26 cellular contexts compared by ENCODE assay signal in the genomic region with DNA sequence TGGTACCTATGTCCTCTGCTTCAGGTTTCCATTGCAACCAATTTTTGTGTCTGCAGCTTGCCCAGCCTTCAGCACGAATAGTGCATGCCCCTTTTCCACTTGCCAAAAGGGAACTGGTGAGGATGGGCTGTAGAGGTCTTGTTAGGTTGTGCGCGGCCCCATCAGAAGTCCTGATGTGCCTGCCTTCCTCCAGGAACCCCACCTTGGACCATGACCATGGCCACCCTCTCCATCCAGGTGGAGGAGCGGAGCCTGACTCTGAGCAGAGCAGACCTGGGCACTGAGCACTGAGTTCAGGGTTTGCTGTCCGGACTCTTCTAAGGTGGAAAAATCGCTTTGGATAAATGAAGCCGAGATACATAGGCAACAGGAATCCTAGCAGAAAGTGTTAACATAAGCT. TPM values are rescaled to one million over a fixed set of nuclear protein-coding genes. Genes with fewer than 3 reads are reported as not detected.
"Had no signal": no experiment of that assay in that cellular context is flagged by ENCODE, and none has a peak within 500 bp of the region (broad histone marks: within the 10 kb centered on the region; RNA-seq: fewer than 3 reads in every experiment).

No MANE protein-coding gene starts in this region.

- H3K36me3 Mint-ChIP-seq: mesothelial cell of epicardium, naive B cell had no signal

- H3K4me1 ChIP-seq: colonic mucosa, esophagus squamous epithelium, gastrocnemius medialis, heart right ventricle, left lung, lower lobe of right lung had no signal

- H3K9me3 ChIP-seq: colonic mucosa, esophagus squamous epithelium, gastrocnemius medialis, heart right ventricle, left lung, lower lobe of right lung, mucosa of descending colon had no signal

- H3K4me3 Mint-ChIP-seq: dendritic cell treated with granulocyte-macrophage colony-stimulating factor and Interleukin-4, amounts not matched to agents 40 ng/mL and 50 ng/mL, for 4 days; effector memory CD8-positive, alpha-beta T cell; endodermal cell; mesothelial cell of epicardium; naive B cell had no signal

- DNase-seq: colonic mucosa; cortex of kidney; effector CD8-positive, alpha-beta T cell; effector memory CD8-positive, alpha-beta T cell; endodermal cell; erythroblast; esophagus squamous epithelium; foreskin fibroblast; foreskin melanocyte; gastrocnemius medialis; glutamatergic neuron; head of caudate nucleus; heart right ventricle; hippocampal formation; left cardiac atrium; left lung; left ventricle myocardium superior; lower lobe of right lung; mesenchymal stem cell; mucosa of descending colon; naive B cell had no signal

- H3K27ac ChIP-seq: colonic mucosa, epithelial cell of prostate, esophagus squamous epithelium, gastrocnemius medialis, heart right ventricle, left lung, lower lobe of right lung had no signal

- H3K36me3 ChIP-seq: colonic mucosa, esophagus squamous epithelium, gastrocnemius medialis, heart right ventricle, left lung, lower lobe of right lung had no signal

- H3K27me3 ChIP-seq: colonic mucosa had no signal

- H3K4me3 ChIP-seq: colonic mucosa, esophagus squamous epithelium, gastrocnemius medialis, heart right ventricle, left lung, lower lobe of right lung, mucosa of descending colon had no signal

- H3K4me1 Mint-ChIP-seq: endodermal cell, mesothelial cell of epicardium, naive B cell had no signal

- H3K27ac Mint-ChIP-seq: dendritic cell treated with granulocyte-macrophage colony-stimulating factor and Interleukin-4, amounts not matched to agents 40 ng/mL and 50 ng/mL, for 4 days; effector memory CD8-positive, alpha-beta T cell; endodermal cell; mesothelial cell of epicardium had no signal

- H3K9me3 Mint-ChIP-seq: dendritic cell treated with granulocyte-macrophage colony-stimulating factor and Interleukin-4, amounts not matched to agents 40 ng/mL and 50 ng/mL, for 4 days; effector memory CD8-positive, alpha-beta T cell; endodermal cell; mesothelial cell of epicardium; naive B cell had no signal

- ATAC-seq: effector memory CD8-positive, alpha-beta T cell; esophagus mucosa; gastrocnemius medialis; left cardiac atrium; left lung; left ventricle myocardium superior; lower lobe of right lung; mucosa of descending colon had no signal

RNA-seq across cellular contexts. Expression of a gene that starts 6.9 kb away (rescaled TPM):
- total RNA-seq: myocyte had no signal
